In the genomic region with DNA sequence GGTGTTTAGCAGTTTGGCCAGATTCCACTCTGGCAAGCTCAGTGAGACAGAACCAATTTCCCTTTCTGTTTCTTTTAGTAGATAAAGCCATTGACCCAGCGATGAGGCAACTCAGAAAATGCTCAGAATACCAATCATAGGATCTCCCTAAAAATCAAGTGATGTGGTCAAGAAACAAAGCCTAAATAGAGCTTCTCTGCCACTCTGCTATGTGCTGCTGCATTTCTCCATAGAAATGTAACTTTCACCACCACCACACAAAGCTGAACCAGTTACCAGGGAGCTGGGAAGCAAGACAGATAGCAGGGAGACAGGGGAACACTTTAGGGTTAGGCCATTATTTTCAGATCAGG, we compare ENCODE assay signal across 18 cellular contexts.
A peak's percentile ranks its signal among the peaks of the same experiment; 100 is the strongest.
DNase-seq lines count a peak whose midpoint lies in the region; ATAC-seq and TF ChIP-seq lines count a peak whose summit lies in the region.
"Had no signal": no experiment of that assay in that cellular context is flagged by ENCODE, and none has a peak within 500 bp of the region (broad histone marks: within the 10 kb centered on the region; RNA-seq: fewer than 3 reads in every experiment).

No MANE protein-coding gene starts in this region.

- no peak for TF ChIP-seq CTCF in mammary epithelial cell (conservative IDR thresholded peaks at IDR 0.05 in 1 of 2, IDR thresholded peaks at IDR 0.05 in 1 of 2; ENCODE audit: extremely low read depth in 1 of 2, insufficient read depth in 1 of 2, low read depth in 1 of 2, low read length in 2 of 2)
- TF ChIP-seq CTCF in breast epithelium (IDR thresholded peaks at IDR 0.05), result no peak

- peaks cover 6% of the 10 kb centered on the region for H3K4me1 ChIP-seq in mammary epithelial cell (ENCODE audit: insufficient read depth, low read length)
- H3K4me1 ChIP-seq in breast epithelium, result no peaks in the 10 kb centered on the region
- no peaks in the 10 kb centered on the region for H3K4me1 ChIP-seq in mesenchymal stem cell (ENCODE audit: control insufficient read depth, insufficient read depth, low read depth, low read length)

- H3K27me3 Mint-ChIP-seq in T-helper 17 cell, result peaks cover 18% of the 10 kb centered on the region

- no peak for TF ChIP-seq POLR2A in breast epithelium (IDR thresholded peaks at IDR 0.05)

- H3K9ac ChIP-seq in mammary epithelial cell (ENCODE audit: insufficient read depth, low read length), result no peak overlapping the region
- peak overlapping the region; percentile 73 for H3K9ac ChIP-seq in mesenchymal stem cell (ENCODE audit: low read length)

- H2AFZ ChIP-seq in mammary epithelial cell (ENCODE audit: low read depth, low read length) (peak overlapping the region; percentile 75), mesenchymal stem cell (ENCODE audit: low read depth, low read length) (no peak overlapping the region)

- peak overlapping the region in 1 of 2 experiments; percentile 29 for H3K4ac ChIP-seq in mesenchymal stem cell (ENCODE audit: low read depth in 1 of 2, low read length in 2 of 2)

- in situ Hi-C loops in mammary epithelial cell (cut with MboI; ENCODE audit: low sequenced_read_pairs in 2 of 2), result no loop called here

- H3K4me2 ChIP-seq in mammary epithelial cell (ENCODE audit: insufficient read depth, low read depth, low read length) (no peak overlapping the region), mesenchymal stem cell (ENCODE audit: low read length, poor library complexity, severe bottlenecking) (no peak overlapping the region)

- 88% methylated on average over 1 of the region's 1 CpG for WGBS in mammary epithelial cell (ENCODE audit: low coverage, missing lambda C conversion rate)
- 82% methylated on average over 1 of the region's 1 CpG for WGBS in mesenchymal stem cell

- no peak overlapping the region for H2AK5ac ChIP-seq in mesenchymal stem cell (ENCODE audit: low read length, severe bottlenecking)

- H4K91ac ChIP-seq in mesenchymal stem cell (ENCODE audit: low read length), result no peak overlapping the region

- peak overlapping the region; percentile 71 for H2BK120ac ChIP-seq in mesenchymal stem cell (ENCODE audit: low read depth, low read length)

- H3K27ac ChIP-seq in mammary epithelial cell (ENCODE audit: insufficient read depth, low read depth, low read length) (no peak overlapping the region), breast epithelium (peak overlapping the region in 1 of 2 donors; percentile 13), mesenchymal stem cell (ENCODE audit: low read length, poor library complexity, severe bottlenecking) (no peak overlapping the region)

- intact Hi-C loops in mammary epithelial cell (cut with micrococcal nuclease), result no loop called here
- intact Hi-C loops in breast epithelium (cut with DNase I; ENCODE audit: low total_unique reads), result no loop called here

- ATAC-seq in T-helper 17 cell, result no peak
- ATAC-seq: stimulated activated naive CD8-positive, alpha-beta T cell treated with anti-CD3 and anti-CD28 coated beads, Interleukin-15, amount 100 ng/mL, for 72 hours; T-cell had no signal

- CTCF ChIA-PET in mammary epithelial cell (lab: Charles Lee; ENCODE audit: low non-redundant PET), result no interaction called here

- H3K36me3 Mint-ChIP-seq in T-helper 17 cell (ENCODE audit: low read depth), result no peaks in the 10 kb centered on the region
- H3K36me3 Mint-ChIP-seq: CD8-positive, alpha-beta memory T cell; T-cell had no signal

- BruUV-seq in mammary epithelial cell (replicated peaks; lab: Mats Ljungman, UMichigan), result no TSS peak

- no peaks in the 10 kb centered on the region for H3K79me2 ChIP-seq in mammary epithelial cell (ENCODE audit: insufficient read depth, low read length)

- no peak overlapping the region for H4K8ac ChIP-seq in mesenchymal stem cell (ENCODE audit: low read length)

- H3K36me3 ChIP-seq in mammary epithelial cell (ENCODE audit: insufficient read depth, low read length) (no peaks in the 10 kb centered on the region), breast epithelium (no peaks in the 10 kb centered on the region), mesenchymal stem cell (ENCODE audit: control insufficient read depth in 1 of 2, insufficient read depth in 2 of 2, low read depth in 1 of 2, low read length in 2 of 2) (no peaks in the 10 kb centered on the region)

- dilution Hi-C loops in mammary epithelial cell (cut with HindIII; ENCODE audit: low sequenced_read_pairs), result no loop called here

- peak overlapping the region; percentile 75 to 83 for H2BK12ac ChIP-seq in mesenchymal stem cell (ENCODE audit: low read length in 2 of 2)

- H3K4me1 Mint-ChIP-seq in T-helper 17 cell, result peaks cover 2% of the 10 kb centered on the region
- H3K4me1 Mint-ChIP-seq: CD8-positive, alpha-beta memory T cell; stimulated activated naive CD8-positive, alpha-beta T cell treated with anti-CD3 and anti-CD28 coated beads, Interleukin-15, amount 100 ng/mL, for 72 hours; T-cell had no signal

- no peak overlapping the region for H2BK15ac ChIP-seq in mesenchymal stem cell (ENCODE audit: low read depth, poor library complexity, severe bottlenecking)

- H3K9me3 ChIP-seq in mammary epithelial cell (replicated peaks; ENCODE audit: insufficient read depth, low read length) (no peaks in the 10 kb centered on the region), breast epithelium (no peaks in the 10 kb centered on the region), mesenchymal stem cell (ENCODE audit: control insufficient read depth, low read length) (no peaks in the 10 kb centered on the region), T-helper 17 cell (ENCODE audit: control insufficient read depth, low read length, poor library complexity, severe bottlenecking) (no peaks in the 10 kb centered on the region)

- H3K27me3 ChIP-seq in mammary epithelial cell (ENCODE audit: insufficient read depth, low read length) (no peaks in the 10 kb centered on the region), breast epithelium (no peaks in the 10 kb centered on the region), mesenchymal stem cell (ENCODE audit: control insufficient read depth in 1 of 2, insufficient read depth in 1 of 2, low read length in 2 of 2) (no peaks in the 10 kb centered on the region)

- no peak overlapping the region for H3K4me3 Mint-ChIP-seq in T-helper 17 cell
- H3K4me3 Mint-ChIP-seq: CD8-positive, alpha-beta memory T cell; stimulated activated naive CD8-positive, alpha-beta T cell treated with anti-CD3 and anti-CD28 coated beads, Interleukin-15, amount 100 ng/mL, for 72 hours; T-cell had no signal

- no peak overlapping the region for H3K23ac ChIP-seq in mesenchymal stem cell (ENCODE audit: low read length in 2 of 2)

- H3K14ac ChIP-seq in mesenchymal stem cell (ENCODE audit: low read length in 2 of 2), result no peak overlapping the region

- peak overlapping the region; percentile 52 for H2BK5ac ChIP-seq in mesenchymal stem cell (ENCODE audit: low read depth, low read length, poor library complexity, severe bottlenecking)

- H3K27ac Mint-ChIP-seq in T-helper 17 cell, result no peak overlapping the region
- H3K27ac Mint-ChIP-seq: CD8-positive, alpha-beta memory T cell; stimulated activated naive CD8-positive, alpha-beta T cell treated with anti-CD3 and anti-CD28 coated beads, Interleukin-15, amount 100 ng/mL, for 72 hours; T-cell had no signal

- no peaks in the 10 kb centered on the region for H3K79me1 ChIP-seq in mesenchymal stem cell (replicated peaks; ENCODE audit: low read length, poor library complexity, severe bottlenecking)

- H3K4me3 ChIP-seq in mammary epithelial cell (replicated peaks in 1 of 3; ENCODE audit: insufficient read depth in 1 of 3, low read depth in 2 of 3, low read length in 3 of 3) (no peak overlapping the region), breast epithelium (no peak overlapping the region), mesenchymal stem cell (ENCODE audit: insufficient read depth in 1 of 2, low read depth in 1 of 2, low read length in 2 of 2) (no peak overlapping the region)

- H4K20me1 ChIP-seq in mammary epithelial cell (ENCODE audit: insufficient read depth, low read length), result no peaks in the 10 kb centered on the region

- DNase-seq in mammary epithelial cell, result no peak
- no peak for DNase-seq in breast epithelium (ENCODE audit: low spot score in 2 of 2)
- peak; percentile 37 for DNase-seq in dedifferentiated amniotic fluid mesenchymal stem cell (ENCODE audit: extremely low spot score)
- DNase-seq in mesenchymal stem cell, result peak; percentile 42
- DNase-seq in HuH-7.5 (ENCODE audit: low spot score), result no peak
- no peak for DNase-seq in activated effector memory CD4-positive, alpha-beta T cell treated with Interleukin-2 at 50 U/mL for 16 hours
- DNase-seq in T-helper 17 cell, result no peak
- no peak for DNase-seq in stimulated activated CD4-positive, alpha-beta T cell treated with anti-CD3 and anti-CD28 coated beads, Interleukin-4, amount 100 ng/mL, for 4 hours
- DNase-seq: 8988T; activated CD4-positive, CD25-positive, alpha-beta regulatory T cell; activated gamma-delta T cell treated with Interleukin-2 at 50 U/mL for 16 hours; CD8-positive, alpha-beta memory T cell; Karpas-422; NCI-H1694 treated with DMSO at 0.1 percent for 48 hours; NCI-H446 treated with DMSO at 0.1 percent for 48 hours; nucleus accumbens; stimulated activated naive CD8-positive, alpha-beta T cell treated with anti-CD3 and anti-CD28 coated beads, Interleukin-15, amount 100 ng/mL, for 72 hours; T-cell had no signal

- peak overlapping the region; percentile 83 to 86 for H3K18ac ChIP-seq in mesenchymal stem cell (ENCODE audit: low read depth in 1 of 2, low read length in 2 of 2)

Comparison
In these comparisons a context has a peak if more than half of its experiments do, and no peak if none do; other contexts are left out.
1. DNase-seq: peak in dedifferentiated amniotic fluid mesenchymal stem cell (single experiment) and mesenchymal stem cell (single experiment); none in mammary epithelial cell (single experiment), breast epithelium (0 of 2), HuH-7.5 (single experiment), activated effector memory CD4-positive, alpha-beta T cell treated with Interleukin-2 at 50 U/mL for 16 hours (single experiment), T-helper 17 cell (0 of 3) and stimulated activated CD4-positive, alpha-beta T cell treated with anti-CD3 and anti-CD28 coated beads, Interleukin-4, amount 100 ng/mL, for 4 hours (0 of 2).